Comparison of ENCODE assay signal across 11 cellular contexts in genomic region chr13:48978942-48979601, GRCh38. TPM values are rescaled to one million over a fixed set of nuclear protein-coding genes. Genes with fewer than 3 reads are reported as not detected.
DNase-seq lines count a peak whose midpoint lies in the region; ATAC-seq, FAIRE-seq and TF ChIP-seq lines count a peak whose summit lies in the region.
"Had no signal": no experiment of that assay in that cellular context is flagged by ENCODE, and none has a peak within 500 bp of the region (broad histone marks: within the 10 kb centered on the region; RNA-seq: fewer than 3 reads in every experiment).

No MANE protein-coding gene starts in this region.

- TF ChIP-seq CTCF in BE2C (IDR thresholded peaks at IDR 0.05; ENCODE audit: low read depth, low read length) (no peak), mesothelial cell of epicardium (IDR thresholded peaks at IDR 0.05; ENCODE audit: unreplicated experiment) (no peak), left lung (IDR thresholded peaks at IDR 0.05) (no peak)
- TF ChIP-seq CTCF in activated CD8-positive, alpha-beta T cell treated with anti-CD3 and anti-CD28 coated beads for 36 hours (IDR thresholded peaks at IDR 0.05) = no peak

- 0 out of 2 replicates have a peak, but pooled peaks cover 4% of the 10 kb centered on the region for H3K36me3 ChIP-seq in BE2C
- H3K36me3 ChIP-seq in mesodermal cell (ENCODE audit: control insufficient read depth, insufficient read depth, low read length) = no peaks in the 10 kb centered on the region
- no peaks in the 10 kb centered on the region for H3K36me3 ChIP-seq in left lung

- no peak for DNase-seq in BE2C
- DNase-seq in GM12891 (ENCODE audit: insufficient read length, low spot score) = no peak
- DNase-seq in activated CD8-positive, alpha-beta T cell treated with anti-CD3 and anti-CD28 coated beads for 36 hours = no peak
- DNase-seq in mesothelial cell of epicardium (ENCODE audit: low spot score in 2 of 2, unreplicated experiment in 2 of 2) = no peak
- no peak for DNase-seq in NCI-H2196 treated with DMSO at 0.1 percent for 48 hours (lab: John Stamatoyannopoulos, UW; ENCODE audit: unreplicated experiment)
- no peak for DNase-seq in activated CD8-positive, alpha-beta memory T cell treated with anti-CD3 and anti-CD28 coated beads, Interleukin-2, amount 50 U/mL, for 48 hours
- DNase-seq in left lung = no peak
- DNase-seq: central memory CD4-positive, alpha-beta T cell; NCI-H510A had no signal

- WGBS in mesodermal cell (ENCODE audit: insufficient coverage in 2 of 2), 2 experiments = 41 to 45% methylated on average over 2 of the region's 2 CpGs

- H3K36me3 Mint-ChIP-seq in activated CD8-positive, alpha-beta T cell treated with anti-CD3 and anti-CD28 coated beads for 36 hours (ENCODE audit: low read depth) = peaks cover 31% of the 10 kb centered on the region
- H3K36me3 Mint-ChIP-seq in mesothelial cell of epicardium = no peaks in the 10 kb centered on the region

- H3K27me3 ChIP-seq in BE2C = no peaks in the 10 kb centered on the region
- H3K27me3 ChIP-seq in left lung = no peaks in the 10 kb centered on the region

- H3K9me3 ChIP-seq in BE2C = no peaks in the 10 kb centered on the region
- H3K9me3 ChIP-seq in mesodermal cell (ENCODE audit: control insufficient read depth, low read length) = peaks cover 7% of the 10 kb centered on the region
- H3K9me3 ChIP-seq in left lung = peaks cover 0 to 7% of the 10 kb centered on the region in 2 donors

- CTCF ChIA-PET in activated CD8-positive, alpha-beta T cell treated with anti-CD3 and anti-CD28 coated beads for 36 hours (lab: Charles Lee) = interaction anchor here (1.0 kb wide), 1 partner anchor 133 kb away, joined by 3 read pairs; no protein-coding TSS in a partner anchor

- POLR2A ChIA-PET in activated CD8-positive, alpha-beta T cell treated with anti-CD3 and anti-CD28 coated beads for 36 hours (lab: Charles Lee) = interaction anchor here (1.0 kb wide), 2 partner anchors 9 to 151 kb away, joined by 3 read pairs; no protein-coding TSS in a partner anchor

- H3K27me3 Mint-ChIP-seq in activated CD8-positive, alpha-beta T cell treated with anti-CD3 and anti-CD28 coated beads for 36 hours = no peaks in the 10 kb centered on the region
- H3K27me3 Mint-ChIP-seq in mesothelial cell of epicardium (ENCODE audit: low read depth) = no peaks in the 10 kb centered on the region

- intact Hi-C loops in activated CD8-positive, alpha-beta T cell treated with anti-CD3 and anti-CD28 coated beads for 36 hours (cut with micrococcal nuclease) = loop anchor here (5.0 kb wide), 1 partner anchor 133 kb away; no protein-coding TSS in a partner anchor
- intact Hi-C loops in left lung (cut with DNase I) = no loop called here

- no peak for TF ChIP-seq POLR2A in GM12891 (IDR thresholded peaks at IDR 0.05; ENCODE audit: low read depth, low read length)

- H3K4me1 ChIP-seq in BE2C (no peaks in the 10 kb centered on the region; the same call in 1 of the 2 replicates), mesodermal cell (ENCODE audit: control insufficient read depth, insufficient read depth, low read length, poor library complexity, severe bottlenecking) (peaks cover 12% of the 10 kb centered on the region), left lung (peaks cover 9 to 64% of the 10 kb centered on the region in 2 donors)

- peak overlapping the region; percentile 93 for H3K4me3 Mint-ChIP-seq in activated CD8-positive, alpha-beta T cell treated with anti-CD3 and anti-CD28 coated beads for 36 hours
- no peak overlapping the region for H3K4me3 Mint-ChIP-seq in mesothelial cell of epicardium

- H3K27ac ChIP-seq in mesodermal cell (ENCODE audit: low read depth, low read length, severe bottlenecking) (no peak overlapping the region), left lung (no peak overlapping the region)
- H3K27ac ChIP-seq: HL-60 had no signal

- peaks cover 45% of the 10 kb centered on the region for H3K4me1 Mint-ChIP-seq in activated CD8-positive, alpha-beta T cell treated with anti-CD3 and anti-CD28 coated beads for 36 hours (ENCODE audit: low read depth)
- peaks cover 36% of the 10 kb centered on the region for H3K4me1 Mint-ChIP-seq in mesothelial cell of epicardium

- H3K27ac Mint-ChIP-seq in activated CD8-positive, alpha-beta T cell treated with anti-CD3 and anti-CD28 coated beads for 36 hours = peak overlapping the region; percentile 87
- no peak overlapping the region for H3K27ac Mint-ChIP-seq in mesothelial cell of epicardium

- no peak for ATAC-seq in activated CD8-positive, alpha-beta T cell treated with anti-CD3 and anti-CD28 coated beads for 36 hours
- ATAC-seq in left lung = no peak

- H3K4me3 ChIP-seq in BE2C (ENCODE audit: low read depth, low read length) (peak overlapping the region; percentile 91), mesodermal cell (ENCODE audit: extremely low read depth, insufficient read depth, low read length, poor library complexity, severe bottlenecking) (peak overlapping the region; percentile 3), left lung (no peak overlapping the region)

- FAIRE-seq in GM12891 (lab: Jason Lieb, UNC) = peak; percentile 71

- H3K9me3 Mint-ChIP-seq in activated CD8-positive, alpha-beta T cell treated with anti-CD3 and anti-CD28 coated beads for 36 hours = peaks cover 7% of the 10 kb centered on the region
- no peaks in the 10 kb centered on the region for H3K9me3 Mint-ChIP-seq in mesothelial cell of epicardium

TF ChIP-seq in GM12891, 5 proteins besides CTCF, POLR2A, EP300 and RAD21:
- TF ChIP-seq TAF1 (IDR thresholded peaks at IDR 0.05; ENCODE audit: low read depth, low read length) (no peak), POU2F2 (IDR thresholded peaks at IDR 0.05; ENCODE audit: low read depth, low read length) (no peak), POLR2AphosphoS5 (IDR thresholded peaks at IDR 0.05; ENCODE audit: low read depth, low read length) (0 out of 2 replicates have a peak, but pooled peaks have one; percentile 13), PAX5 (IDR thresholded peaks at IDR 0.05; ENCODE audit: insufficient read depth, low read length, severe bottlenecking) (no peak), SPI1 (IDR thresholded peaks at IDR 0.05; ENCODE audit: low read depth, low read length) (0 out of 2 replicates have a peak, but pooled peaks have one; percentile 3)

RNA-seq across cellular contexts. Expression of gene FNDC3A, which starts 3.4 kb away (rescaled TPM):
- 25.5 TPM for polyA plus RNA-seq in BE2C (2012; ENCODE audit: insufficient read depth, insufficient read length, low read depth)
- 12.8 TPM for polyA plus RNA-seq in GM12891 (2012; ENCODE audit: low read depth, missing spikeins)
- total RNA-seq in activated CD8-positive, alpha-beta T cell treated with anti-CD3 and anti-CD28 coated beads for 36 hours = 10 to 100 TPM; 25.7 to 26.6 TPM
- 57.3 TPM for polyA plus RNA-seq in mesodermal cell (2013, experiment 1 of 2)
- 58.0 TPM for polyA plus RNA-seq in mesodermal cell (2013, experiment 2 of 2)
- 94.1 to 96.6 TPM (median 94.7 TPM) in 3 replicates for total RNA-seq in mesothelial cell of epicardium
- total RNA-seq in left lung = 10 to 100 TPM; 55.5 to 65.4 TPM

Comparison
In these comparisons a context has a peak if more than half of its experiments do, and no peak if none do; other contexts are left out.
1. H3K4me3 ChIP-seq: peak in BE2C (single experiment) and mesodermal cell (single experiment); none in left lung (0 of 2).